In the genomic region with DNA sequence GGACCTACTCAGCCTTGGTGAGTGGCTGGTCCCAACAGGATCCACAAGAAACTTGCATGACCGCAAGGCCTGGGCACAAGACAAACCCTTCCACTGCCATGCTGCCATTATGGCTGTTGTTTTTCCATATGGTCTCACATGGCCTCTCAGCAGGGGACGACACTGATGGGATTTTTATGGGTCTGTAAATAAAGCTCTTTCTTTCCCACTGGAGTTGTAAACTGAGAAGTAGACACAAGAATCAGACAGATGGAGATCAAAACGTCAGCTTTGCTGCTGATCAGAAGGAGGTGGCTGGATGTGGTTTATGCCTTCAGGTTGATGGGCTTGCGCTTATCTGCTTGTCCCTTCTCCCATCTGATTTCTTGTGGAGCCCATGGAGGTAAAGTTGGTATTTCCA, we compare ENCODE assay signal across 14 cellular contexts.
"Had no signal": no experiment of that assay in that cellular context is flagged by ENCODE, and none has a peak within 500 bp of the region (broad histone marks: within the 10 kb centered on the region; RNA-seq: fewer than 3 reads in every experiment).

No MANE protein-coding gene starts in this region.

- ATAC-seq: activated CD8-positive, alpha-beta T cell treated with anti-CD3 and anti-CD28 coated beads for 36 hours; activated naive CD4-positive, alpha-beta T cell treated with anti-CD3 and anti-CD28 coated beads, Interleukin-2, amount 50 U/mL, for 72 hours; activated T-cell treated with anti-CD3 and anti-CD28 coated beads, Interleukin-2, amount 50 U/mL, for 4 hours; gastroesophageal sphincter; left colon had no signal

- H3K27ac Mint-ChIP-seq: activated B cell treated with CpG ODN at 0.5 μM for 24 hours; activated CD8-positive, alpha-beta T cell treated with anti-CD3 and anti-CD28 coated beads for 36 hours; activated naive CD4-positive, alpha-beta T cell treated with anti-CD3 and anti-CD28 coated beads, Interleukin-2, amount 50 U/mL, for 72 hours; mesothelial cell of epicardium; progenitor cell of endocrine pancreas had no signal

- H3K36me3 Mint-ChIP-seq: activated naive CD4-positive, alpha-beta T cell treated with anti-CD3 and anti-CD28 coated beads, Interleukin-2, amount 50 U/mL, for 72 hours; mesothelial cell of epicardium had no signal

- H3K9me3 Mint-ChIP-seq: activated B cell treated with CpG ODN at 0.5 μM for 24 hours; activated T-cell treated with anti-CD3 and anti-CD28 coated beads, Interleukin-2, amount 50 U/mL, for 4 hours had no signal

- H3K27me3 Mint-ChIP-seq: activated B cell treated with CpG ODN at 0.5 μM for 24 hours had no signal

- H3K4me1 Mint-ChIP-seq: activated B cell treated with CpG ODN at 0.5 μM for 24 hours, mesothelial cell of epicardium had no signal

- H3K4me3 Mint-ChIP-seq: activated B cell treated with CpG ODN at 0.5 μM for 24 hours; activated CD8-positive, alpha-beta T cell treated with anti-CD3 and anti-CD28 coated beads for 36 hours; activated T-cell treated with anti-CD3 and anti-CD28 coated beads, Interleukin-2, amount 50 U/mL, for 4 hours; mesothelial cell of epicardium had no signal

- DNase-seq: activated B cell treated with CpG ODN at 0.5 μM for 24 hours; activated CD4-positive, alpha-beta T cell treated with anti-CD3 and anti-CD28 coated beads for 48 hours; activated CD8-positive, alpha-beta T cell treated with anti-CD3 and anti-CD28 coated beads for 36 hours; activated effector memory CD4-positive, alpha-beta T cell treated with Interleukin-2 at 50 U/mL for 16 hours; activated T-cell treated with anti-CD3 and anti-CD28 coated beads, Interleukin-2, amount 50 U/mL, for 4 hours; left colon; stimulated activated CD4-positive, alpha-beta T cell treated with anti-CD3 and anti-CD28 coated beads, Interleukin-4, amount 100 ng/mL, for 24 hours; stimulated activated CD8-positive, alpha-beta memory T cell treated with anti-CD3 and anti-CD28 coated beads, Interleukin-4, amount 100 ng/mL, for 48 hours; stimulated activated naive CD4-positive, alpha-beta T cell treated with Interleukin-2 at 50 U/mL for 16 hours; trophoblast cell had no signal
